In genomic region chr7:82572195-82572880, GRCh38 we compare ENCODE assay signal across 8 cellular contexts.
DNase-seq lines count a peak whose midpoint lies in the region; ATAC-seq, FAIRE-seq and TF ChIP-seq lines count a peak whose summit lies in the region.

No MANE protein-coding gene starts in this region.

- TF ChIP-seq CTCF in 22Rv1 (IDR thresholded peaks at IDR 0.05): peak; percentile 99
- TF ChIP-seq CTCF in K562 (IDR thresholded peaks at IDR 0.05 in 2 of 3, conservative IDR thresholded peaks at IDR 0.05 in 1 of 3; ENCODE audit: insufficient read depth in 2 of 3, low read depth in 1 of 3, low read length in 3 of 3): peak; percentile 64 to 69 (median 68)

- H3K4me3 ChIP-seq in K562: no peak overlapping the region

- H3K36me3 ChIP-seq in K562 (ENCODE audit: control insufficient read depth, insufficient read depth, low read length): no peaks in the 10 kb centered on the region

- intact Hi-C loops in K562 (cut with micrococcal nuclease): loop anchor here (1.0 to 2.0 kb wide), 2 partner anchors 528 to 1090 kb away; no protein-coding TSS in a partner anchor

- WGBS in K562 (ENCODE audit: insufficient coverage, low coverage, missing lambda C conversion rate): 1% methylated on average over 9 of the region's 9 CpGs

- TF ChIP-seq RAD21 in K562 (CRISPR knock-in tag; conservative IDR thresholded peaks at IDR 0.05 in 1 of 2, IDR thresholded peaks at IDR 0.05 in 1 of 2): peak; percentile 42 to 72

- H3K4me1 ChIP-seq in K562 (replicated peaks in 1 of 2; ENCODE audit: control insufficient read depth in 2 of 2, insufficient read depth in 2 of 2, low read length in 2 of 2): no peaks in the 10 kb centered on the region

- H3K27ac ChIP-seq in 22Rv1 (no peak overlapping the region), K562 (ENCODE audit: extremely low read depth, low read depth, low read length) (no peak overlapping the region)

- POLR2A ChIA-PET in K562 (lab: Yijun Ruan, JAX): no interaction called here

- peak; percentile 85 for FAIRE-seq in K562 (lab: Jason Lieb, UNC)

- H3K9ac ChIP-seq in K562 (ENCODE audit: insufficient read depth in 1 of 2, low read depth in 2 of 2, low read length in 2 of 2): no peak overlapping the region

- no peaks in the 10 kb centered on the region for H3K9me1 ChIP-seq in K562 (ENCODE audit: control insufficient read depth, insufficient read depth, low read length)

- H3K9me3 ChIP-seq in K562 (replicated peaks; ENCODE audit: control insufficient read depth, insufficient read depth, low read depth, low read length): no peaks in the 10 kb centered on the region

- peak; percentile 95 for ATAC-seq in GM18505 (IDR thresholded peaks at IDR 0.05; ENCODE audit: unreplicated experiment)
- peak; percentile 93 for ATAC-seq in HG02943 (IDR thresholded peaks at IDR 0.05; ENCODE audit: low read depth, unreplicated experiment)
- ATAC-seq in K562: peak; percentile 78

- H3K4me2 ChIP-seq in K562 (ENCODE audit: insufficient read depth, low read length): no peak overlapping the region

- no peak overlapping the region for H2AFZ ChIP-seq in K562 (ENCODE audit: low read depth, low read length)

- in situ Hi-C loops in K562 (cut with MboI): loop anchor here (25.0 kb wide), 2 partner anchors 535 to 1085 kb away; no protein-coding TSS in a partner anchor

- DNase-seq in NCI-H187 (lab: John Stamatoyannopoulos, UW) (peak; percentile 77 to 84), T1000 (lab: John Stamatoyannopoulos, UW) (peak; percentile 67), K562 (ENCODE audit: extremely low read depth in 1 of 4, low spot score in 3 of 4) (peak; percentile 60 to 74 (median 64)), iPS DF 4.7 (ENCODE audit: extremely low read depth, low spot score) (peak; percentile 74), smooth muscle cell of the brain vasculature (ENCODE audit: low read depth, low spot score) (peak; percentile 70)

- no peaks in the 10 kb centered on the region for H3K27me3 ChIP-seq in K562 (ENCODE audit: control insufficient read depth in 2 of 2, insufficient read depth in 2 of 2, low read length in 2 of 2)

- TF ChIP-seq POLR2A in GM18505 (IDR thresholded peaks at IDR 0.05; ENCODE audit: borderline replicate concordance, extremely low read depth, insufficient read depth, insufficient read length) (no peak), K562 (conservative IDR thresholded peaks at IDR 0.05) (no peak)

- CTCF ChIA-PET in K562 (lab: Yijun Ruan, JAX; ENCODE audit: low intra/inter-chr PET ratio): interaction anchor here (1.1 to 1.6 kb wide), 2 partner anchors 528 to 1090 kb away, joined by 5 to 9 read pairs; no protein-coding TSS in a partner anchor

- no peaks in the 10 kb centered on the region for H4K20me1 ChIP-seq in K562 (replicated peaks; ENCODE audit: control insufficient read depth, insufficient read depth, low read length)

- no peak for TF ChIP-seq EP300 in K562 (IDR thresholded peaks at IDR 0.05; ENCODE audit: low read length)

- H3K79me2 ChIP-seq in K562 (ENCODE audit: control insufficient read depth, insufficient read depth, low read length): no peaks in the 10 kb centered on the region

- no TSS peak for BruUV-seq in K562 (replicated peaks; lab: Mats Ljungman, UMichigan)

TF ChIP-seq in K562, 482 proteins besides CTCF, POLR2A, EP300 and RAD21:
- TF ChIP-seq DEAF1 (CRISPR knock-in tag; IDR thresholded peaks at IDR 0.05) (peak; percentile 60), SMC3 (conservative IDR thresholded peaks at IDR 0.05; ENCODE audit: insufficient read depth, low read depth, low read length) (peak; percentile 52), XRCC5 (IDR thresholded peaks at IDR 0.05; ENCODE audit: low read depth, low read length) (0 out of 2 replicates have a peak, but pooled peaks have one; percentile 28), THRAP3 (IDR thresholded peaks at IDR 0.05; ENCODE audit: borderline replicate concordance) (no peak), CBX1 (IDR thresholded peaks at IDR 0.05; ENCODE audit: low read depth) (0 out of 2 replicates have a peak, but pooled peaks have one; percentile 36)
TF ChIP-seq in K562: peak in this region for 4.
